7 cellular contexts compared by ENCODE assay signal in genomic region chr12:81128930-81129554, GRCh38. TPM values are rescaled to one million over a fixed set of nuclear protein-coding genes. Genes with fewer than 3 reads are reported as not detected.
DNase-seq lines count a peak whose midpoint lies in the region; ATAC-seq and TF ChIP-seq lines count a peak whose summit lies in the region.

No MANE protein-coding gene starts in this region.

- no peak overlapping the region for H2AFZ ChIP-seq in Loucy (ENCODE audit: low read length)

- ATAC-seq in GM18498 (IDR thresholded peaks at IDR 0.05; ENCODE audit: unreplicated experiment) (peak; percentile 99), omental fat pad (ENCODE audit: low FRiP score) (peak; percentile 62)

- TF ChIP-seq POLR2A in vagina (IDR thresholded peaks at IDR 0.05) = no peak

- peak; percentile 84 for TF ChIP-seq CTCF in HFF-Myc (IDR thresholded peaks at IDR 0.05; ENCODE audit: low read depth, low read length, missing control alignments)
- TF ChIP-seq CTCF in Loucy (conservative IDR thresholded peaks at IDR 0.05; ENCODE audit: low read length) = peak; percentile 74
- TF ChIP-seq CTCF in omental fat pad (IDR thresholded peaks at IDR 0.05) = peak in 1 of 3 donors; percentile 12
- peak in 1 of 3 experiments; percentile 49 for TF ChIP-seq CTCF in vagina (IDR thresholded peaks at IDR 0.05)

- H4K20me1 ChIP-seq in Loucy (ENCODE audit: insufficient read depth, low read length, poor library complexity, severe bottlenecking) = no peaks in the 10 kb centered on the region

- H3K4me3 ChIP-seq in HFF-Myc (replicated peaks; ENCODE audit: low read depth, low read length) = no peak overlapping the region
- H3K4me3 ChIP-seq in Loucy (ENCODE audit: low read length, poor library complexity, severe bottlenecking) = no peak overlapping the region
- no peak overlapping the region for H3K4me3 ChIP-seq in vagina

- no peak overlapping the region for H3K27ac ChIP-seq in vagina

- H3K27me3 ChIP-seq in Loucy (ENCODE audit: insufficient read depth, low read length, poor library complexity, severe bottlenecking) (no peaks in the 10 kb centered on the region), vagina (no peaks in the 10 kb centered on the region)

- no peak overlapping the region for H3K4me2 ChIP-seq in Loucy (ENCODE audit: low read depth, low read length, poor library complexity, severe bottlenecking)

- H3K4me1 ChIP-seq in Loucy (ENCODE audit: insufficient read depth, low read length, poor library complexity, severe bottlenecking) = no peaks in the 10 kb centered on the region
- no peaks in the 10 kb centered on the region for H3K4me1 ChIP-seq in vagina

- no peak overlapping the region for H3K9ac ChIP-seq in Loucy (ENCODE audit: low read depth, low read length, poor library complexity, severe bottlenecking)

- no peaks in the 10 kb centered on the region for H3K9me3 ChIP-seq in Loucy (ENCODE audit: insufficient read depth, low read depth, low read length)
- no peaks in the 10 kb centered on the region for H3K9me3 ChIP-seq in vagina

- no peaks in the 10 kb centered on the region for H3K36me3 ChIP-seq in Loucy (ENCODE audit: insufficient read depth, low read length)
- no peaks in the 10 kb centered on the region for H3K36me3 ChIP-seq in vagina

- peak; percentile 29 for DNase-seq in HFF-Myc (ENCODE audit: extremely low read depth, low read depth)
- DNase-seq in RPMI7951 (ENCODE audit: low read depth) = peak; percentile 7
- DNase-seq in fibroblast of gingiva (ENCODE audit: low read depth) = peak; percentile 33
- DNase-seq in omental fat pad (ENCODE audit: low spot score) = no peak
- DNase-seq in vagina (ENCODE audit: extremely low spot score in 2 of 2) = no peak

- no peaks in the 10 kb centered on the region for H3F3A ChIP-seq in Loucy (ENCODE audit: low read depth)

- intact Hi-C loops in vagina (cut with DNase I) = no loop called here

- H3K9me2 ChIP-seq in Loucy (replicated peaks; ENCODE audit: low read depth, low read length) = no peaks in the 10 kb centered on the region

- no peaks in the 10 kb centered on the region for H3K79me2 ChIP-seq in Loucy (ENCODE audit: insufficient read depth, low read length)

RNA-seq across cellular contexts. Expression of gene ACSS3, which starts 51.2 kb away (rescaled TPM):
- total RNA-seq in RPMI7951 (2014; rRNA removed; shearing (Covaris generic)) = 0.10 and 0.12 TPM in 2 replicates
- total RNA-seq in omental fat pad (100 to 1,000 TPM in 1 of 4 donors, 10 to 100 TPM in 3; 38.8 to 102 (median 57.9) TPM), vagina (29.5 TPM)

Comparison
In these comparisons a context has a peak if more than half of its experiments do, and no peak if none do; other contexts are left out.
1. DNase-seq: peak in HFF-Myc (single experiment), RPMI7951 (single experiment) and fibroblast of gingiva (single experiment); none in omental fat pad (single experiment) and vagina (0 of 2).
2. RNA of gene ACSS3, which starts 51.2 kb away (total RNA-seq): 38.8 to 102 TPM in omental fat pad and 29.5 TPM in vagina (single experiment); 0.10 to 0.12 TPM in RPMI7951; every median in the first group is over 10 times any median in the second.